ENCODE assay signal across 19 cellular contexts in genomic region chr3:71025010-71025409, GRCh38.
DNase-seq lines count a peak whose midpoint lies in the region; ATAC-seq lines count a peak whose summit lies in the region.
"Had no signal": no experiment of that assay in that cellular context is flagged by ENCODE, and none has a peak within 500 bp of the region (broad histone marks: within the 10 kb centered on the region; RNA-seq: fewer than 3 reads in every experiment).

No MANE protein-coding gene starts in this region.

- no peak for DNase-seq in activated T-cell treated with anti-CD3 and anti-CD28 coated beads, Interleukin-2, amount 50 U/mL, for 24 hours
- DNase-seq in activated T-cell treated with anti-CD3 and anti-CD28 coated beads, Interleukin-2, amount 50 U/mL, for 4 hours, result no peak
- no peak for DNase-seq in T-helper 17 cell
- DNase-seq in immature natural killer cell, result no peak
- DNase-seq in stimulated activated naive B cell treated with anti-CD40 and anti-IgM and Interleukin-4, amounts not matched to agents 10 μg/mL and 1 μg/mL and 100 μg/mL, for 72 hours, result no peak
- no peak for DNase-seq in DMS79 (lab: John Stamatoyannopoulos, UW)
- no peak for DNase-seq in effector CD8-positive, alpha-beta T cell (lab: John Stamatoyannopoulos, UW)
- DNase-seq: aorta, cortex of kidney, head of caudate nucleus, midbrain, MV-4-11, pancreas, small intestine, SW 1271 had no signal

- peak overlapping the region; percentile 74 for H3K27ac Mint-ChIP-seq in activated T-cell treated with anti-CD3 and anti-CD28 coated beads, Interleukin-2, amount 50 U/mL, for 24 hours
- H3K27ac Mint-ChIP-seq in T-helper 17 cell (peak overlapping the region; percentile 89), immature natural killer cell (peak overlapping the region in 5 of 6 donors; percentile 5 to 82 (median 64))
- peak overlapping the region; percentile 56 for H3K27ac Mint-ChIP-seq in stimulated activated naive B cell treated with anti-CD40 and anti-IgM and Interleukin-4, amounts not matched to agents 10 μg/mL and 1 μg/mL and 100 μg/mL, for 72 hours
- H3K27ac Mint-ChIP-seq: WTC11 had no signal

- H3K9me3 Mint-ChIP-seq in activated T-cell treated with anti-CD3 and anti-CD28 coated beads, Interleukin-2, amount 50 U/mL, for 24 hours, result no peaks in the 10 kb centered on the region
- no peaks in the 10 kb centered on the region for H3K9me3 Mint-ChIP-seq in activated T-cell treated with anti-CD3 and anti-CD28 coated beads, Interleukin-2, amount 50 U/mL, for 4 hours
- H3K9me3 Mint-ChIP-seq in immature natural killer cell, result no peaks in the 10 kb centered on the region
- H3K9me3 Mint-ChIP-seq in stimulated activated naive B cell treated with anti-CD40 and anti-IgM and Interleukin-4, amounts not matched to agents 10 μg/mL and 1 μg/mL and 100 μg/mL, for 72 hours, result no peaks in the 10 kb centered on the region

- no peak overlapping the region for H3K4me3 Mint-ChIP-seq in activated T-cell treated with anti-CD3 and anti-CD28 coated beads, Interleukin-2, amount 50 U/mL, for 24 hours
- no peak overlapping the region for H3K4me3 Mint-ChIP-seq in activated T-cell treated with anti-CD3 and anti-CD28 coated beads, Interleukin-2, amount 50 U/mL, for 4 hours
- H3K4me3 Mint-ChIP-seq in T-helper 17 cell (peak overlapping the region; percentile 45), immature natural killer cell (peak overlapping the region in 2 of 5 donors; percentile 3 to 8)
- H3K4me3 Mint-ChIP-seq in stimulated activated naive B cell treated with anti-CD40 and anti-IgM and Interleukin-4, amounts not matched to agents 10 μg/mL and 1 μg/mL and 100 μg/mL, for 72 hours, result no peak overlapping the region
- H3K4me3 Mint-ChIP-seq: WTC11 had no signal

- no peak for ATAC-seq in activated T-cell treated with anti-CD3 and anti-CD28 coated beads, Interleukin-2, amount 50 U/mL, for 4 hours
- ATAC-seq in T-helper 17 cell (no peak), GM21526 (IDR thresholded peaks at IDR 0.05; ENCODE audit: low FRiP score, unreplicated experiment) (no peak)
- no peak for ATAC-seq in stimulated activated naive B cell treated with anti-CD40 and anti-IgM and Interleukin-4, amounts not matched to agents 10 μg/mL and 1 μg/mL and 100 μg/mL, for 72 hours (replicated peaks)
- ATAC-seq: esophagus mucosa, WTC11 had no signal

- no peaks in the 10 kb centered on the region for H3K9me3 ChIP-seq in T-helper 17 cell (ENCODE audit: control insufficient read depth, low read length, poor library complexity, severe bottlenecking)
- H3K9me3 ChIP-seq: pancreas, vagina had no signal

- H3K27me3 Mint-ChIP-seq in activated T-cell treated with anti-CD3 and anti-CD28 coated beads, Interleukin-2, amount 50 U/mL, for 24 hours, result no peaks in the 10 kb centered on the region
- H3K27me3 Mint-ChIP-seq in activated T-cell treated with anti-CD3 and anti-CD28 coated beads, Interleukin-2, amount 50 U/mL, for 4 hours (ENCODE audit: low read depth), result no peaks in the 10 kb centered on the region
- no peaks in the 10 kb centered on the region for H3K27me3 Mint-ChIP-seq in T-helper 17 cell
- peaks cover 0 to 3% (median 0%) of the 10 kb centered on the region in 3 donors for H3K27me3 Mint-ChIP-seq in immature natural killer cell (ENCODE audit: low read depth in 3 of 3)
- no peaks in the 10 kb centered on the region for H3K27me3 Mint-ChIP-seq in stimulated activated naive B cell treated with anti-CD40 and anti-IgM and Interleukin-4, amounts not matched to agents 10 μg/mL and 1 μg/mL and 100 μg/mL, for 72 hours

- peaks cover 91% of the 10 kb centered on the region for H3K36me3 Mint-ChIP-seq in activated T-cell treated with anti-CD3 and anti-CD28 coated beads, Interleukin-2, amount 50 U/mL, for 24 hours (ENCODE audit: low read depth)
- peaks cover 57% of the 10 kb centered on the region for H3K36me3 Mint-ChIP-seq in activated T-cell treated with anti-CD3 and anti-CD28 coated beads, Interleukin-2, amount 50 U/mL, for 4 hours (ENCODE audit: insufficient read depth)
- H3K36me3 Mint-ChIP-seq in T-helper 17 cell (ENCODE audit: low read depth) (peaks cover 2% of the 10 kb centered on the region), immature natural killer cell (no peaks in the 10 kb centered on the region)
- H3K36me3 Mint-ChIP-seq in stimulated activated naive B cell treated with anti-CD40 and anti-IgM and Interleukin-4, amounts not matched to agents 10 μg/mL and 1 μg/mL and 100 μg/mL, for 72 hours, result peaks cover 39 to 63% of the 10 kb centered on the region in 2 donors

- peaks cover 89% of the 10 kb centered on the region for H3K4me1 Mint-ChIP-seq in activated T-cell treated with anti-CD3 and anti-CD28 coated beads, Interleukin-2, amount 50 U/mL, for 24 hours (ENCODE audit: low read depth)
- peaks cover 79% of the 10 kb centered on the region for H3K4me1 Mint-ChIP-seq in activated T-cell treated with anti-CD3 and anti-CD28 coated beads, Interleukin-2, amount 50 U/mL, for 4 hours (ENCODE audit: low read depth)
- H3K4me1 Mint-ChIP-seq in T-helper 17 cell, result peaks cover 55% of the 10 kb centered on the region
- H3K4me1 Mint-ChIP-seq in immature natural killer cell, result peaks cover 55 to 78% of the 10 kb centered on the region in 2 donors
- peaks cover 45 to 77% of the 10 kb centered on the region in 2 donors for H3K4me1 Mint-ChIP-seq in stimulated activated naive B cell treated with anti-CD40 and anti-IgM and Interleukin-4, amounts not matched to agents 10 μg/mL and 1 μg/mL and 100 μg/mL, for 72 hours
